Comparison of ENCODE assay signal across 21 cellular contexts in the genomic region with DNA sequence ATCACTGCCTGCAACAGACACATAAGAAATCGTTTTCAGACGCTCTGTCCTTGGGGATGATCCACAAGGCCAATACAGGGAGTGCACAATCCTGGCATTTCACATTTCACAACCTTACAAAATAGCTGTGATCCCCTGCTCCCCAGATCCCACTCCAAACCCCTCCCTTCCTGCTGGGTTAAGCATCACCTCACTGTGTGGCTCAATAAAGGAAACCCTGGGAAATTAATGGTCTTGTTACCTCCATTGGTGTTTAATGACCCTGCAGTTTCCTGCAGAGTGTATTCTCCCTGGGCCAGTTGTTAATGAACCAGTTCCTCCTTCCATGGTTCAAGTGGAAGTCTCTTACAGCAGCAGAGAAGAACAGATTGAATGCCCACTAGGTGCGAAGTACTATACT.
"Had no signal": no experiment of that assay in that cellular context is flagged by ENCODE, and none has a peak within 500 bp of the region (broad histone marks: within the 10 kb centered on the region; RNA-seq: fewer than 3 reads in every experiment).

No MANE protein-coding gene starts in this region.

- H3K4me3 Mint-ChIP-seq: dendritic cell treated with granulocyte-macrophage colony-stimulating factor and Interleukin-4, amounts not matched to agents 40 ng/mL and 50 ng/mL, for 4 days; effector memory CD8-positive, alpha-beta T cell; immature natural killer cell; mesothelial cell of epicardium; naive B cell; naive thymus-derived CD8-positive, alpha-beta T cell had no signal

- H3K27me3 Mint-ChIP-seq: dendritic cell treated with granulocyte-macrophage colony-stimulating factor and Interleukin-4, amounts not matched to agents 40 ng/mL and 50 ng/mL, for 4 days; naive thymus-derived CD8-positive, alpha-beta T cell had no signal

- DNase-seq: cortex of kidney; effector CD8-positive, alpha-beta T cell; effector memory CD8-positive, alpha-beta T cell; foreskin keratinocyte; heart left ventricle; hypothalamus; immature natural killer cell; islet precursor cell; kidney; kidney glomerular epithelial cell; left colon; left lung; left ventricle myocardium superior; lower lobe of right lung; mesenchymal stem cell; mucosa of descending colon; naive B cell; naive thymus-derived CD8-positive, alpha-beta T cell had no signal

- H3K4me1 Mint-ChIP-seq: immature natural killer cell; mesothelial cell of epicardium; naive B cell; naive thymus-derived CD8-positive, alpha-beta T cell had no signal

- H3K9me3 Mint-ChIP-seq: dendritic cell treated with granulocyte-macrophage colony-stimulating factor and Interleukin-4, amounts not matched to agents 40 ng/mL and 50 ng/mL, for 4 days; effector memory CD8-positive, alpha-beta T cell; immature natural killer cell had no signal

- ATAC-seq: effector memory CD8-positive, alpha-beta T cell; foreskin keratinocyte; gastroesophageal sphincter; heart left ventricle; left colon; left lung; left ventricle myocardium superior; lower lobe of right lung; mucosa of descending colon; naive thymus-derived CD8-positive, alpha-beta T cell had no signal

- H3K36me3 Mint-ChIP-seq: immature natural killer cell, mesothelial cell of epicardium, naive B cell had no signal

- H3K27ac Mint-ChIP-seq: dendritic cell treated with granulocyte-macrophage colony-stimulating factor and Interleukin-4, amounts not matched to agents 40 ng/mL and 50 ng/mL, for 4 days; effector memory CD8-positive, alpha-beta T cell; immature natural killer cell; mesothelial cell of epicardium; naive thymus-derived CD8-positive, alpha-beta T cell had no signal
